Comparison of ENCODE assay signal across 7 cellular contexts in genomic region chr19:11771520-11771919, GRCh38. TPM values are rescaled to one million over a fixed set of nuclear protein-coding genes. Genes with fewer than 3 reads are reported as not detected.
DNase-seq lines count a peak whose midpoint lies in the region; ATAC-seq, FAIRE-seq and TF ChIP-seq lines count a peak whose summit lies in the region.
"Not testable (repeated sequence)": the region's sequence is repeated elsewhere in the genome, so short reads cannot be mapped to it uniquely, and the experiment has no call there.
"Had no signal": no experiment of that assay in that cellular context is flagged by ENCODE, and none has a peak within 500 bp of the region (broad histone marks: within the 10 kb centered on the region; RNA-seq: fewer than 3 reads in every experiment).

No MANE protein-coding gene starts in this region.

- in situ Hi-C loops in Panc1 (cut with HindIII; ENCODE audit: low pct_unique_long_range_greater_than_20kb, low sequenced_read_pairs); GM12878 (cut with MboI): not testable (repeated sequence)

- BruUV-seq in HCT116 (replicated peaks; lab: Mats Ljungman, UMichigan); Panc1 (replicated peaks; lab: Mats Ljungman, UMichigan); GM12878 (replicated peaks; lab: Mats Ljungman, UMichigan): not testable (repeated sequence)

- H3K4me2 ChIP-seq in HCT116 (ENCODE audit: low read length); GM12878 (ENCODE audit: control insufficient read depth, insufficient read depth): not testable (repeated sequence)

- ATAC-seq in HCT116, Panc1, GM12878: not testable (repeated sequence)

- not testable (repeated sequence) for H2AFZ ChIP-seq in HCT116 (ENCODE audit: low read depth, low read length, poor library complexity, severe bottlenecking); GM12878 (ENCODE audit: control insufficient read depth, low read depth, low read length)

- not testable (repeated sequence) for H3K27ac ChIP-seq in HCT116 (ENCODE audit: low read depth, low read length); Panc1 (ENCODE audit: low read length); GM12878 (ENCODE audit: control insufficient read depth, insufficient read depth); left ventricle myocardium inferior (replicated peaks); thyroid gland

- RAD21 ChIA-PET in HCT116 (lab: Charles Lee; ENCODE audit: low non-redundant PET in 1 of 2, low total read pairs in 2 of 2, uncharacterized antibody in 2 of 2, unreplicated experiment in 2 of 2); GM12878 (lab: Charles Lee; ENCODE audit: unreplicated experiment): not testable (repeated sequence)

- not testable (repeated sequence) for TF ChIP-seq EP300 in GM12878 (IDR thresholded peaks at IDR 0.05; ENCODE audit: borderline replicate concordance in 1 of 2, control insufficient read depth in 1 of 2, low read depth in 2 of 2, low read length in 2 of 2)

- not testable (repeated sequence) for H3K9me3 ChIP-seq in HCT116 (ENCODE audit: control insufficient read depth in 1 of 2, insufficient read depth in 1 of 2, low read depth in 1 of 2, low read length in 2 of 2); thyroid gland
- H3K9me3 ChIP-seq in Panc1 (ENCODE audit: control insufficient read depth, insufficient read depth, low read depth, low read length) (peaks cover 18% of the 10 kb centered on the region; the same call in 1 of the 2 replicates), GM12878 (replicated peaks; ENCODE audit: control insufficient read depth, insufficient read depth, low read length) (peaks cover 17% of the 10 kb centered on the region; the same call in 2 of the 3 replicates), left ventricle myocardium inferior (replicated peaks) (peaks cover 57% of the 10 kb centered on the region)

- H3K4me3 ChIP-seq in HCT116 (replicated peaks in 1 of 2; ENCODE audit: low read depth in 1 of 2, low read length in 2 of 2); Panc1 (ENCODE audit: low read depth in 2 of 2, low read length in 2 of 2); GM12878; left ventricle myocardium inferior; thyroid gland (replicated peaks in 1 of 3): not testable (repeated sequence)

- H3K9ac ChIP-seq in HCT116 (ENCODE audit: low read length); GM12878 (ENCODE audit: control insufficient read depth, insufficient read depth, low read length): not testable (repeated sequence)

- intact Hi-C loops in HCT116 (cut with micrococcal nuclease); Panc1 (cut with micrococcal nuclease; ENCODE audit: unreplicated experiment); GM12878 (cut with micrococcal nuclease; ENCODE audit: unreplicated experiment); left ventricle myocardium inferior (cut with micrococcal nuclease); thyroid gland (cut with DNase I): not testable (repeated sequence)

- peak; percentile 9 for DNase-seq in DMS 273 (lab: John Stamatoyannopoulos, UW; ENCODE audit: unreplicated experiment)
- DNase-seq in HCT116 (ENCODE audit: low read depth, low spot score); Panc1 (ENCODE audit: low read depth, low spot score); GM12878 (ENCODE audit: low read depth, low spot score); left ventricle myocardium inferior: not testable (repeated sequence)
- peak; percentile 6 to 17 for DNase-seq in thyroid gland

- SMC1A ChIA-PET in GM12878 (lab: Charles Lee; ENCODE audit: uncharacterized antibody, unreplicated experiment) = interaction anchor here (0.6 kb wide), 1 partner anchor 63 kb away, joined by 3 read pairs; no protein-coding TSS in a partner anchor

- WGBS in GM12878 (ENCODE audit: insufficient coverage, insufficient replicate concordance, low lambda C conversion rate, missing lambda C conversion rate) = 93% methylated on average over 11 of the region's 11 CpGs
- 76 to 78% methylated on average over 10 to 11 of the region's 11 CpGs for WGBS in thyroid gland, 2 donors

- peak in 2 of 3 experiments; percentile 27 to 37; a peak in 3 of 6 replicates for TF ChIP-seq CTCF in HCT116 (IDR thresholded peaks at IDR 0.05 in 2 of 3, conservative IDR thresholded peaks at IDR 0.05 in 1 of 3; ENCODE audit: borderline replicate concordance in 1 of 3, insufficient read depth in 1 of 3, low read depth in 2 of 3, low read length in 2 of 3)
- TF ChIP-seq CTCF in Panc1 (IDR thresholded peaks at IDR 0.05) = peak; percentile 36
- 0 out of 6 replicates have a peak, but pooled peaks of 1 of the 3 experiments have one; percentile 9 for TF ChIP-seq CTCF in GM12878 (IDR thresholded peaks at IDR 0.05 in 2 of 3, conservative IDR thresholded peaks at IDR 0.05 in 1 of 3; ENCODE audit: control insufficient read depth in 2 of 3, extremely low read depth in 1 of 3, insufficient read depth in 1 of 3, low read depth in 3 of 3, low read length in 3 of 3)
- peak; percentile 23 for TF ChIP-seq CTCF in left ventricle myocardium inferior (IDR thresholded peaks at IDR 0.05; ENCODE audit: borderline replicate concordance)
- TF ChIP-seq CTCF in thyroid gland (IDR thresholded peaks at IDR 0.05) = peak in 1 of 6 experiments; percentile 27

- H3K27me3 ChIP-seq in HCT116 (ENCODE audit: insufficient read depth, low read length); Panc1 (ENCODE audit: control insufficient read depth, insufficient read depth, low read length); GM12878 (replicated peaks in 1 of 2; ENCODE audit: control insufficient read depth in 2 of 2, insufficient read depth in 2 of 2, low read length in 1 of 2); left ventricle myocardium inferior (ENCODE audit: low read depth); thyroid gland: not testable (repeated sequence)

- H3K36me3 ChIP-seq in HCT116 (ENCODE audit: control insufficient read depth in 1 of 2, insufficient read depth in 2 of 2, low read length in 2 of 2); Panc1 (ENCODE audit: control insufficient read depth, insufficient read depth, low read length); GM12878 (ENCODE audit: control insufficient read depth in 2 of 2, insufficient read depth in 2 of 2, low read length in 1 of 2); left ventricle myocardium inferior; thyroid gland: not testable (repeated sequence)

- not testable (repeated sequence) for FAIRE-seq in GM12878 (lab: Jason Lieb, UNC)

- not testable (repeated sequence) for TF ChIP-seq RAD21 in HCT116 (IDR thresholded peaks at IDR 0.05; ENCODE audit: low read depth); GM12878 (IDR thresholded peaks at IDR 0.05; ENCODE audit: insufficient read depth, low read depth, low read length)

- H3K79me2 ChIP-seq in HCT116 (ENCODE audit: insufficient read depth, low read length) = not testable (repeated sequence)
- peaks cover 15% of the 10 kb centered on the region for H3K79me2 ChIP-seq in GM12878 (ENCODE audit: control insufficient read depth, insufficient read depth, low read length)

- POLR2A ChIA-PET in HCT116 (lab: Charles Lee); Panc1 (lab: Charles Lee); GM12878 (lab: Charles Lee): not testable (repeated sequence)

- H3K4me1 ChIP-seq in HCT116 (ENCODE audit: control insufficient read depth in 1 of 2, insufficient read depth in 2 of 2, low read length in 2 of 2); Panc1 (ENCODE audit: control insufficient read depth, insufficient read depth, low read length); GM12878 (ENCODE audit: control insufficient read depth, insufficient read depth, low read length): not testable (repeated sequence)
- H3K4me1 ChIP-seq in left ventricle myocardium inferior (peaks cover 20% of the 10 kb centered on the region), thyroid gland (peaks cover 6 to 14% of the 10 kb centered on the region in 2 donors)

- CTCF ChIA-PET in HCT116 (lab: Charles Lee); Panc1 (lab: Charles Lee): not testable (repeated sequence)
- CTCF ChIA-PET in GM12878 (lab: Yijun Ruan, JAX) = interaction anchor here (1.3 kb wide), 1 partner anchor 27 kb away, joined by 5 read pairs; the partner anchor contains the start of gene ZNF491

- not testable (repeated sequence) for H3K9me2 ChIP-seq in HCT116 (ENCODE audit: insufficient read depth)

- TF ChIP-seq POLR2A in HCT116 (IDR thresholded peaks at IDR 0.05; ENCODE audit: borderline replicate concordance, extremely low read depth, insufficient read depth, insufficient read length); GM12878 (IDR thresholded peaks at IDR 0.05; ENCODE audit: low read depth, low read length); thyroid gland (IDR thresholded peaks at IDR 0.05): not testable (repeated sequence)

- H4K20me1 ChIP-seq in HCT116 (ENCODE audit: insufficient read depth); GM12878 (ENCODE audit: control insufficient read depth, insufficient read depth): not testable (repeated sequence)

RNA-seq across cellular contexts. Expression of gene ZNF441, which starts 4.7 kb away (rescaled TPM):
- total RNA-seq in HCT116 (2021; ENCODE audit: unreplicated experiment) (1.1 TPM), Panc1 (2021; ENCODE audit: unreplicated experiment) (2.8 TPM), GM12878 (2014; rRNA removed) (4.1 and 4.5 TPM in 2 replicates), GM12878 (2014; rRNA removed; fragmentation: Illumina TruSeq; extraction: Trizol) (6.1 and 7.7 TPM in 2 replicates), GM12878 (2021) (3.0 and 4.1 TPM in 2 replicates), left ventricle myocardium inferior (4.3 TPM), thyroid gland (10 to 100 TPM; 17.8 to 56.4 (median 24.2) TPM)
- polyA plus RNA-seq in HCT116 (2012) = 0.37 and 1.0 TPM in 2 replicates
- 0.74 TPM for polyA plus RNA-seq in Panc1 (2012; ENCODE audit: insufficient read length)
- total RNA-seq in GM12878 (2013; cell fraction: nucleolus; rRNA removed) = 28.5 and 30.8 TPM in 2 replicates
- polyA plus RNA-seq in GM12878 (2011; ENCODE audit: low read depth) = 3.5 TPM
- polyA plus RNA-seq in GM12878 (2011; rRNA removed) (9.4 and 15.1 TPM in 2 replicates), GM12878 (2014; fragmentation: Illumina TruSeq; extraction: Trizol) (4.2 and 5.0 TPM in 2 replicates), GM12878 (2014; fragmentation: Nextera tagmentation; extraction: Ambion mirVana) (1 to 10 TPM; 1.0 to 1.3 TPM), GM12878 (2014; rRNA removed) (2.6 and 4.0 TPM in 2 replicates), GM12878 (2016; fragmentation: Nextera tagmentation; extraction: Ambion mirVana) (1 to 10 TPM; 4.5 to 5.5 TPM)
- 2.5 and 2.7 TPM in 2 replicates for polyA plus RNA-seq in GM12878 (2011; cell fraction: cytosol; rRNA removed)
- 20.5 and 28.9 TPM in 2 replicates for polyA plus RNA-seq in GM12878 (2011; cell fraction: nucleus; rRNA removed)
- polyA plus RNA-seq in GM12878 (2012) = 4.2 and 4.7 TPM in 2 replicates
- 11.7 and 14.6 TPM in 2 replicates for polyA minus RNA-seq in GM12878 (2011; rRNA and poly(A)+ RNA removed)
- polyA minus RNA-seq in GM12878 (2011; cell fraction: cytosol; rRNA and poly(A)+ RNA removed) = 4.3 and 6.0 TPM in 2 replicates
- 20.1 and 21.1 TPM in 2 replicates for polyA minus RNA-seq in GM12878 (2011; cell fraction: nucleus; rRNA and poly(A)+ RNA removed)

RNA-seq across cellular contexts. Expression of gene ZNF491, which starts 26.8 kb away (rescaled TPM):
- total RNA-seq in HCT116 (2021; ENCODE audit: unreplicated experiment) = not detected
- polyA plus RNA-seq in HCT116 (2012) = not detected in 2 replicates
- 0.98 TPM for total RNA-seq in Panc1 (2021; ENCODE audit: unreplicated experiment)
- 0.51 TPM for polyA plus RNA-seq in Panc1 (2012; ENCODE audit: insufficient read length)
- total RNA-seq in GM12878 (2013; cell fraction: nucleolus; rRNA removed) = 2.4 and 2.6 TPM in 2 replicates
- 0.56 and 1.0 TPM in 2 replicates for total RNA-seq in GM12878 (2014; rRNA removed)
- 0.58 and 0.69 TPM in 2 replicates for total RNA-seq in GM12878 (2014; rRNA removed; fragmentation: Illumina TruSeq; extraction: Trizol)
- 0.26 and 0.51 TPM in 2 replicates for total RNA-seq in GM12878 (2021)
- 0.25 TPM for polyA plus RNA-seq in GM12878 (2011; ENCODE audit: low read depth)
- polyA plus RNA-seq in GM12878 (2011; rRNA removed) = 0.19 and 0.22 TPM in 2 replicates
- 0.05 and 0.09 TPM in 2 replicates for polyA plus RNA-seq in GM12878 (2011; cell fraction: cytosol; rRNA removed)
- polyA plus RNA-seq in GM12878 (2011; cell fraction: nucleus; rRNA removed) = 0.09 and 0.18 TPM in 2 replicates
- 0.38 and 0.52 TPM in 2 replicates for polyA plus RNA-seq in GM12878 (2012)
- 0.72 and 1.2 TPM in 2 replicates for polyA plus RNA-seq in GM12878 (2014; fragmentation: Illumina TruSeq; extraction: Trizol)
- polyA plus RNA-seq in GM12878 (2014; fragmentation: Nextera tagmentation; extraction: Ambion mirVana) = under 1 TPM; 0.18 to 0.49 TPM
- 0.28 and 1.4 TPM in 2 replicates for polyA plus RNA-seq in GM12878 (2014; rRNA removed)
- under 1 TPM; 0.21 to 0.23 TPM for polyA plus RNA-seq in GM12878 (2016; fragmentation: Nextera tagmentation; extraction: Ambion mirVana)
- polyA minus RNA-seq in GM12878 (2011; rRNA and poly(A)+ RNA removed) = 0.21 and 0.29 TPM in 2 replicates
- not detected in 2 replicates for polyA minus RNA-seq in GM12878 (2011; cell fraction: cytosol; rRNA and poly(A)+ RNA removed)
- 0.19 TPM in 1 of 2 replicates, not detected in the other for polyA minus RNA-seq in GM12878 (2011; cell fraction: nucleus; rRNA and poly(A)+ RNA removed)
- total RNA-seq in left ventricle myocardium inferior = 2.4 TPM
- 1 to 10 TPM; 2.9 to 3.2 (median 3.1) TPM for total RNA-seq in thyroid gland
- total RNA-seq: G401 had no signal

RNA-seq across cellular contexts. Expression of gene ZNF823, which starts 32.8 kb away (rescaled TPM):
- total RNA-seq in HCT116 (2021; ENCODE audit: unreplicated experiment) (4.7 TPM), Panc1 (2021; ENCODE audit: unreplicated experiment) (5.0 TPM), GM12878 (2014; rRNA removed) (3.8 and 4.5 TPM in 2 replicates), GM12878 (2014; rRNA removed; fragmentation: Illumina TruSeq; extraction: Trizol) (4.9 and 5.4 TPM in 2 replicates), GM12878 (2021) (3.4 and 3.7 TPM in 2 replicates), left ventricle myocardium inferior (3.3 TPM), thyroid gland (10 to 100 TPM in 1 of 4 donors, 1 to 10 TPM in 3; 7.4 to 11.7 (median 9.1) TPM)
- 2.1 and 3.2 TPM in 2 replicates for polyA plus RNA-seq in HCT116 (2012)
- polyA plus RNA-seq in Panc1 (2012; ENCODE audit: insufficient read length) = 1.7 TPM
- 10.7 and 12.2 TPM in 2 replicates for total RNA-seq in GM12878 (2013; cell fraction: nucleolus; rRNA removed)
- 1.0 TPM for polyA plus RNA-seq in GM12878 (2011; ENCODE audit: low read depth)
- polyA plus RNA-seq in GM12878 (2011; rRNA removed) (8.0 and 11.9 TPM in 2 replicates), GM12878 (2014; fragmentation: Illumina TruSeq; extraction: Trizol) (4.9 and 5.4 TPM in 2 replicates), GM12878 (2014; fragmentation: Nextera tagmentation; extraction: Ambion mirVana) (1 to 10 TPM; 3.3 TPM), GM12878 (2014; rRNA removed) (2.5 and 3.7 TPM in 2 replicates), GM12878 (2016; fragmentation: Nextera tagmentation; extraction: Ambion mirVana) (1 to 10 TPM; 4.5 to 5.0 TPM)
- polyA plus RNA-seq in GM12878 (2011; cell fraction: cytosol; rRNA removed) = 3.7 and 4.0 TPM in 2 replicates
- polyA plus RNA-seq in GM12878 (2011; cell fraction: nucleus; rRNA removed) = 6.9 and 7.0 TPM in 2 replicates
- polyA plus RNA-seq in GM12878 (2012) = 1.0 and 2.0 TPM in 2 replicates
- 9.3 and 18.1 TPM in 2 replicates for polyA minus RNA-seq in GM12878 (2011; rRNA and poly(A)+ RNA removed)
- polyA minus RNA-seq in GM12878 (2011; cell fraction: cytosol; rRNA and poly(A)+ RNA removed) = 3.4 and 5.3 TPM in 2 replicates
- 2.3 and 4.9 TPM in 2 replicates for polyA minus RNA-seq in GM12878 (2011; cell fraction: nucleus; rRNA and poly(A)+ RNA removed)

RNA-seq across cellular contexts. Expression of gene ZNF440, which starts 42.6 kb away (rescaled TPM):
- total RNA-seq in HCT116 (2021; ENCODE audit: unreplicated experiment) = 11.4 TPM
- 2.1 and 5.2 TPM in 2 replicates for polyA plus RNA-seq in HCT116 (2012)
- 12.9 TPM for total RNA-seq in Panc1 (2021; ENCODE audit: unreplicated experiment)
- polyA plus RNA-seq in Panc1 (2012; ENCODE audit: insufficient read length) = 3.4 TPM
- total RNA-seq in GM12878 (2013; cell fraction: nucleolus; rRNA removed) = 26.3 and 29.1 TPM in 2 replicates
- 4.9 and 6.3 TPM in 2 replicates for total RNA-seq in GM12878 (2014; rRNA removed)
- total RNA-seq in GM12878 (2014; rRNA removed; fragmentation: Illumina TruSeq; extraction: Trizol) = 8.2 and 8.9 TPM in 2 replicates
- 3.6 and 7.0 TPM in 2 replicates for total RNA-seq in GM12878 (2021)
- 2.9 TPM for polyA plus RNA-seq in GM12878 (2011; ENCODE audit: low read depth)
- 3.6 and 5.4 TPM in 2 replicates for polyA plus RNA-seq in GM12878 (2011; rRNA removed)
- polyA plus RNA-seq in GM12878 (2011; cell fraction: cytosol; rRNA removed) = 1.3 and 1.5 TPM in 2 replicates
- 2.7 and 3.1 TPM in 2 replicates for polyA plus RNA-seq in GM12878 (2011; cell fraction: nucleus; rRNA removed)
- polyA plus RNA-seq in GM12878 (2012) = 3.9 and 4.7 TPM in 2 replicates
- 4.0 and 5.3 TPM in 2 replicates for polyA plus RNA-seq in GM12878 (2014; fragmentation: Illumina TruSeq; extraction: Trizol)
- polyA plus RNA-seq in GM12878 (2014; fragmentation: Nextera tagmentation; extraction: Ambion mirVana) = 1 to 10 TPM; 1.3 to 2.1 TPM
- polyA plus RNA-seq in GM12878 (2014; rRNA removed) = 4.8 and 5.6 TPM in 2 replicates
- 1 to 10 TPM; 1.8 to 2.8 TPM for polyA plus RNA-seq in GM12878 (2016; fragmentation: Nextera tagmentation; extraction: Ambion mirVana)
- polyA minus RNA-seq in GM12878 (2011; rRNA and poly(A)+ RNA removed) = 4.2 and 4.6 TPM in 2 replicates
- 1.7 and 2.8 TPM in 2 replicates for polyA minus RNA-seq in GM12878 (2011; cell fraction: cytosol; rRNA and poly(A)+ RNA removed)
- polyA minus RNA-seq in GM12878 (2011; cell fraction: nucleus; rRNA and poly(A)+ RNA removed) = 2.7 and 4.6 TPM in 2 replicates
- total RNA-seq in left ventricle myocardium inferior = 3.7 TPM
- total RNA-seq in thyroid gland = 10 to 100 TPM; 11.9 to 16.0 (median 13.8) TPM
